Comparison of ENCODE assay signal across 8 cellular contexts in the genomic region with DNA sequence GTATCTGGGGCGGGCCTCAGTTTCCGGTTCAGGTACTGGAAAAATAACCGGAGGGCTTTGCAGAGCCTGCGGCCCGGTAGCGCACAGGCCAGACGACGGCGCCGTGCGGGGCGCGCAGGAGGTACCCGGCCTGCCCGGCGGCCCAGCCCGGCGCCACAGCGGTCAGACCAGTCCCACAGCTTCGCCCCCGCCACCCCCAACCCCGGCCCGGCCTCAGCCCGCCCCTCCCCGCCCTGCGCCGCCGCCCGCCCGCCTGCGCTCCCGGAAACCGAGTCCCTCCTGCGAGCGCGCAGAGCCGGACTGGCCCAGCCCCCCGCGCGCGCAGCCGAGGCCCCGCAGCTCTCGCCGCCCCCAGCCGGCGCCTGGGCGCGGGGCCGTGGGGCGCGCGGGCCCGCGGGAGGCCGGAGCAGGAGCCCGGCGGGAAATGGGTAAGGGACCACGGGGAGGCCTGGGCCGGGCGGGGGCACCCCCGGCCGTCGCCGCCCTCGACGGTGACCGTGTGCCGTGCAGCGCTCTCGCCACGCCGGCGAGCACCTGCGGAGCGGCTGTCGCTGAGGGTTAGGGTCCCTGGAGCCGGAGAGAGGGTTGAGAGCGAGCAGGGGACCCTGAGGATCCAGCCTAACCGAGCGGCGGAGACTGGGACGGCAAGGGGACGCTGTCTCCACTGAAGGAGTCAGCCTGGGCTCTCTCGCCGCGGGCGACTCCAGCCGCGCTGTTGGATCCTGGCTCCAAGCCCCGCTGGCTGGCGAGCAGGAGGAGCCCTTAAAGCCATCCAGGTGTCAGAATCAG.
DNase-seq lines count a peak whose midpoint lies in the region; ATAC-seq, FAIRE-seq and TF ChIP-seq lines count a peak whose summit lies in the region.

No MANE protein-coding gene starts in this region.

- H3K4me3 ChIP-seq in adipocyte (ENCODE audit: low read length) (peak overlapping the region; percentile 81), iPS-20b (ENCODE audit: low read length) (peak overlapping the region; percentile 70)

- DNase-seq in GM10266 (ENCODE audit: extremely low spot score) (peak; percentile 78), NCI-H510A treated with DMSO at 0.1 percent for 48 hours (lab: John Stamatoyannopoulos, UW) (peak; percentile 71), adipocyte (ENCODE audit: low read depth) (peak; percentile 73), RCC 7860 (ENCODE audit: low spot score) (no peak), GOT3 (lab: John Stamatoyannopoulos, UW) (no peak)
- DNase-seq in stimulated activated CD4-positive, alpha-beta T cell treated with anti-CD3 and anti-CD28 coated beads, Interleukin-2, amount 100 ng/mL, for 24 hours = peak; percentile 53 to 69

- no peak for TF ChIP-seq CTCF in GM10266 (IDR thresholded peaks at IDR 0.05; ENCODE audit: control insufficient read depth, insufficient read depth, low read depth, missing control alignments)

- H3K4me1 ChIP-seq in adipocyte (ENCODE audit: control insufficient read depth, insufficient read depth, low read length) (peaks cover 9% of the 10 kb centered on the region), iPS-20b (ENCODE audit: insufficient read depth, low read length) (peaks cover 6% of the 10 kb centered on the region; the same call in 1 of the 2 replicates)

- peaks cover 3% of the 10 kb centered on the region for H3K27me3 ChIP-seq in adipocyte (replicated peaks; ENCODE audit: control insufficient read depth, insufficient read depth, low read length)
- peaks cover 28% of the 10 kb centered on the region for H3K27me3 ChIP-seq in iPS-20b (ENCODE audit: insufficient read depth, low read length)

- peak; percentile 67 for ATAC-seq in HG02642 (IDR thresholded peaks at IDR 0.05; ENCODE audit: poor library complexity, unreplicated experiment)

- FAIRE-seq in RCC 7860 (lab: Jason Lieb, UNC) = no peak

- H3K36me3 ChIP-seq in adipocyte (ENCODE audit: control insufficient read depth, insufficient read depth, low read length, severe bottlenecking) (no peaks in the 10 kb centered on the region), iPS-20b (ENCODE audit: insufficient read depth, low read depth, low read length) (no peaks in the 10 kb centered on the region)

- H3K9ac ChIP-seq in adipocyte (ENCODE audit: low read length) (peak overlapping the region; percentile 58), iPS-20b (ENCODE audit: low read depth, low read length) (peak overlapping the region; percentile 48; the same call in 1 of the 2 replicates)

- H3K9me3 ChIP-seq in adipocyte (ENCODE audit: control insufficient read depth, low read length) (no peaks in the 10 kb centered on the region), iPS-20b (ENCODE audit: insufficient read depth, low read depth, low read length) (no peaks in the 10 kb centered on the region)

- H3K27ac ChIP-seq in iPS-20b (ENCODE audit: low read length) = no peak overlapping the region

Comparison
In these comparisons a context has a peak if more than half of its experiments do, and no peak if none do; other contexts are left out.
1. DNase-seq: peak in GM10266 (single experiment), NCI-H510A treated with DMSO at 0.1 percent for 48 hours (single experiment), adipocyte (single experiment) and stimulated activated CD4-positive, alpha-beta T cell treated with anti-CD3 and anti-CD28 coated beads, Interleukin-2, amount 100 ng/mL, for 24 hours (2 of 2); none in RCC 7860 (single experiment) and GOT3 (single experiment).